1 cellular context compared by ENCODE assay signal in genomic region chr20:37886851-37887297, GRCh38.
TF ChIP-seq lines count a peak whose summit lies in the region.

No MANE protein-coding gene starts in this region.

TF ChIP-seq in HepG2, 621 proteins besides CTCF, POLR2A, EP300 and RAD21 (continued from another document and continues in another):
- TF ChIP-seq ZNF574 (CRISPR knock-in tag; IDR thresholded peaks at IDR 0.05) = no peak
- peak; percentile 64; the same call in 1 of the 2 replicates for TF ChIP-seq ZNF3 (CRISPR knock-in tag; IDR thresholded peaks at IDR 0.05)
- no peak for TF ChIP-seq CC2D1A (CRISPR knock-in tag; IDR thresholded peaks at IDR 0.05)
- TF ChIP-seq SOX6 (IDR thresholded peaks at IDR 0.05) = no peak
- 0 out of 2 replicates have a peak, but pooled peaks have one; percentile 19 for TF ChIP-seq SOX6 (CRISPR knock-in tag; IDR thresholded peaks at IDR 0.05)
- peak; percentile 67 for TF ChIP-seq ZMYM4 (CRISPR knock-in tag; IDR thresholded peaks at IDR 0.05)
- TF ChIP-seq ZNF563 (CRISPR knock-in tag; IDR thresholded peaks at IDR 0.05) = no peak
- 0 out of 2 replicates have a peak, but pooled peaks have one; percentile 56 for TF ChIP-seq THRA (CRISPR knock-in tag; IDR thresholded peaks at IDR 0.05; ENCODE audit: borderline replicate concordance)
- TF ChIP-seq ZNF44 (CRISPR knock-in tag; IDR thresholded peaks at IDR 0.05) = 0 out of 2 replicates have a peak, but pooled peaks have one; percentile 63
- TF ChIP-seq ZNF678 (CRISPR knock-in tag; IDR thresholded peaks at IDR 0.05) = no peak
- no peak; the same call in 1 of the 2 replicates for TF ChIP-seq NCOA2 (CRISPR knock-in tag; IDR thresholded peaks at IDR 0.05)
- TF ChIP-seq MED13 (CRISPR knock-in tag; IDR thresholded peaks at IDR 0.05) = no peak
- no peak for TF ChIP-seq ZBTB7A (CRISPR knock-in tag; IDR thresholded peaks at IDR 0.05)
- TF ChIP-seq HINFP (CRISPR knock-in tag; IDR thresholded peaks at IDR 0.05; ENCODE audit: low read depth) = peak; percentile 43; the same call in 1 of the 2 replicates
- TF ChIP-seq CREB1 (IDR thresholded peaks at IDR 0.05) = no peak
- TF ChIP-seq CREB1 (CRISPR knock-in tag; IDR thresholded peaks at IDR 0.05) = no peak
- 0 out of 2 replicates have a peak, but pooled peaks have one; percentile 45 for TF ChIP-seq ZFP1 (CRISPR knock-in tag; IDR thresholded peaks at IDR 0.05)
- peak; percentile 29; the same call in 1 of the 2 replicates for TF ChIP-seq POGZ (CRISPR knock-in tag; IDR thresholded peaks at IDR 0.05)
- no peak for TF ChIP-seq MTF2 (CRISPR knock-in tag; IDR thresholded peaks at IDR 0.05; ENCODE audit: borderline replicate concordance)
- TF ChIP-seq PCBP2 (optimal IDR thresholded peaks at IDR 0.05; ENCODE audit: low read depth, low read length, poor library complexity, severe bottlenecking) = no peak
- TF ChIP-seq SIN3A (IDR thresholded peaks at IDR 0.05; ENCODE audit: borderline replicate concordance, low read depth, low read length) = no peak
- no peak for TF ChIP-seq FOXK1 (CRISPR knock-in tag; IDR thresholded peaks at IDR 0.05; ENCODE audit: borderline replicate concordance, low read depth)
- TF ChIP-seq ZHX1 (CRISPR knock-in tag; IDR thresholded peaks at IDR 0.05; ENCODE audit: low read depth) = no peak
- TF ChIP-seq ZNF607 (CRISPR knock-in tag; IDR thresholded peaks at IDR 0.05; ENCODE audit: borderline replicate concordance) = no peak
- TF ChIP-seq MAZ (IDR thresholded peaks at IDR 0.05; ENCODE audit: borderline replicate concordance, low read depth, low read length) = no peak
- peak; percentile 46; the same call in 1 of the 2 replicates for TF ChIP-seq MAZ (CRISPR knock-in tag; IDR thresholded peaks at IDR 0.05; ENCODE audit: low read depth)
- no peak for TF ChIP-seq TBP (CRISPR knock-in tag; IDR thresholded peaks at IDR 0.05)
- peak; percentile 68; the same call in 1 of the 2 replicates for TF ChIP-seq ZNF772 (CRISPR knock-in tag; IDR thresholded peaks at IDR 0.05)
- TF ChIP-seq HMGA1 (CRISPR knock-in tag; conservative IDR thresholded peaks at IDR 0.05) = no peak
- no peak for TF ChIP-seq MBNL3 (CRISPR knock-in tag; conservative IDR thresholded peaks at IDR 0.05)
- TF ChIP-seq SYNCRIP (IDR thresholded peaks at IDR 0.05; ENCODE audit: insufficient read depth, low read depth, low read length) = no peak
- TF ChIP-seq NRL (CRISPR knock-in tag; IDR thresholded peaks at IDR 0.05; ENCODE audit: borderline replicate concordance) = no peak
- no peak for TF ChIP-seq ZNF160 (CRISPR knock-in tag; IDR thresholded peaks at IDR 0.05)
- no peak for TF ChIP-seq SIN3B (IDR thresholded peaks at IDR 0.05; ENCODE audit: low read length)
- TF ChIP-seq IKZF5 (CRISPR knock-in tag; IDR thresholded peaks at IDR 0.05) = peak; percentile 51; the same call in 1 of the 2 replicates
- no peak for TF ChIP-seq DRAP1 (CRISPR knock-in tag; IDR thresholded peaks at IDR 0.05)
- no peak for TF ChIP-seq ZBTB10 (CRISPR knock-in tag; IDR thresholded peaks at IDR 0.05; ENCODE audit: borderline replicate concordance)
- TF ChIP-seq KDM4B (CRISPR knock-in tag; IDR thresholded peaks at IDR 0.05) = 0 out of 2 replicates have a peak, but pooled peaks have one; percentile 30
- TF ChIP-seq PAWR (CRISPR knock-in tag; IDR thresholded peaks at IDR 0.05; ENCODE audit: borderline replicate concordance) = no peak
- TF ChIP-seq ARID4A (CRISPR knock-in tag; IDR thresholded peaks at IDR 0.05; ENCODE audit: borderline replicate concordance) = peak; percentile 20; the same call in 1 of the 2 replicates
- peak; percentile 38; the same call in 1 of the 2 replicates for TF ChIP-seq FOXA3 (CRISPR knock-in tag; IDR thresholded peaks at IDR 0.05)
- TF ChIP-seq RAD51 (IDR thresholded peaks at IDR 0.05; ENCODE audit: borderline replicate concordance) = peak; percentile 95; the same call in 1 of the 2 replicates
- peak; percentile 99 for TF ChIP-seq ZMYM3 (CRISPR knock-in tag; IDR thresholded peaks at IDR 0.05)
- no peak for TF ChIP-seq YEATS2 (CRISPR knock-in tag; IDR thresholded peaks at IDR 0.05; ENCODE audit: borderline replicate concordance)
- TF ChIP-seq MED1 (CRISPR knock-in tag; IDR thresholded peaks at IDR 0.05) = peak; percentile 34; the same call in 1 of the 2 replicates
- TF ChIP-seq ZNF446 (CRISPR knock-in tag; IDR thresholded peaks at IDR 0.05) = no peak
- TF ChIP-seq ZFP36 (IDR thresholded peaks at IDR 0.05; ENCODE audit: borderline replicate concordance, low read depth, low read length, partially characterized antibody) = peak; percentile 63
